32 cellular contexts compared by ENCODE assay signal in the genomic region with DNA sequence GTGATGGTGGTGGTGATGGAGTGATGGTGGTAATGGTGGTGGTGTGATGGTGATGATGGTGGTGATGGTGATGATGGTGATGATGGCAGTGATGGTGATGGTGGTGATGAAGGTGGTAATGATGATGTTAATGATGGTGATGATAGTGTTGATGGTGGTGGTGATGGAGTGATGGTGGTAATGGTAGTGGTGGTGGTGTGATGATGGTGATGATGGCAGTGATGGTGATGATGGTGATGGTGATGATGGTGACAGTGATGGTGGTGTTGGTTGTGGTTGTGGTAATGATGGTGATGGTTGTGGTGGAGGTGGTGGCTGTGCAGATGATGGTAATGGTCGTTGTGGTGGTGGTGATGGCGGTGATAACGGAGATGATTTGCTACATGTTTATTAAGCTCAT. TPM values are rescaled to one million over a fixed set of nuclear protein-coding genes. Genes with fewer than 3 reads are reported as not detected.
"Had no signal": no experiment of that assay in that cellular context is flagged by ENCODE, and none has a peak within 500 bp of the region (broad histone marks: within the 10 kb centered on the region; RNA-seq: fewer than 3 reads in every experiment).

No MANE protein-coding gene starts in this region.

- H3K4me2 ChIP-seq: SK-N-SH had no signal

- H3K27ac ChIP-seq: ascending aorta, cardiac muscle cell, Peyer's patch, SJSA1 had no signal

- H3K4me3 ChIP-seq: ascending aorta, cardiac muscle cell, Peyer's patch, SJSA1 had no signal

- ATAC-seq: activated CD4-positive, alpha-beta T cell treated with anti-CD3 and anti-CD28 coated beads for 36 hours; activated CD4-positive, CD25-positive, alpha-beta regulatory T cell treated with anti-CD3 and anti-CD28 coated beads, Interleukin-2, amount 50 U/mL, for 24 hours; activated CD8-positive, alpha-beta T cell treated with anti-CD3 and anti-CD28 coated beads, Interleukin-2, amount 10 ng/mL, durations not matched to agents 7 days and 5 days; PC-3; WTC11 had no signal

- FAIRE-seq: TTC549 had no signal

- DNase-seq: activated CD4-positive, alpha-beta T cell treated with anti-CD3 and anti-CD28 coated beads for 36 hours; activated CD4-positive, alpha-beta T cell treated with anti-CD3 and anti-CD28 coated beads, Interleukin-2, amount 10 ng/mL, durations not matched to agents 7 days and 5 days; activated CD4-positive, alpha-beta T cell treated with anti-CD3 and anti-CD28 coated beads, Interleukin-2, amount 50 U/mL, for 48 hours; activated CD8-positive, alpha-beta T cell treated with anti-CD3 and anti-CD28 coated beads, Interleukin-2, amount 10 ng/mL, durations not matched to agents 7 days and 5 days; activated gamma-delta T cell; activated naive CD4-positive, alpha-beta T cell treated with Interleukin-2 at 50 U/mL for 16 hours; activated naive CD8-positive, alpha-beta T cell treated with anti-CD3 and anti-CD28 coated beads, Interleukin-2, amount 10 ng/mL, durations not matched to agents 7 days and 5 days; activated T-cell treated with anti-CD3 and anti-CD28 coated beads, Interleukin-2, amount 50 U/mL, for 24 hours; amygdala; NCI-H1092 treated with DMSO at 0.1 percent for 48 hours; NCI-H1417; NCI-H146; NCI-H187; NCI-H2029 treated with DMSO at 0.1 percent for 48 hours; NCI-H2107; NCI-H2171; NCI-H510A; NCI-H526; NCI-H748 treated with DMSO at 0.1 percent for 48 hours; NK-92 treated with Interleukin-12 subunit alpha and Interleukin-12 subunit beta, amount 100 ng/mL, for 24 hours; PC-3; Peyer's patch; RPMI8226; SHP77 treated with DMSO at 0.1 percent for 48 hours; SK-N-SH had no signal

- H3K36me3 ChIP-seq: ascending aorta, cardiac muscle cell, Peyer's patch, SJSA1 had no signal

- H3K9ac ChIP-seq: SK-N-SH had no signal

- H3K27me3 ChIP-seq: ascending aorta, cardiac muscle cell, Peyer's patch, SJSA1 had no signal

- H3K9me3 ChIP-seq: ascending aorta, Peyer's patch, SJSA1, SK-N-SH had no signal

- H3K4me1 ChIP-seq: ascending aorta, Peyer's patch, SJSA1 had no signal

RNA-seq across cellular contexts. Expression of gene STKLD1, which starts 7.3 kb away (rescaled TPM):
- total RNA-seq: ascending aorta, M059J had no signal
